ENCODE assay signal across 2 cellular contexts in the genomic region with DNA sequence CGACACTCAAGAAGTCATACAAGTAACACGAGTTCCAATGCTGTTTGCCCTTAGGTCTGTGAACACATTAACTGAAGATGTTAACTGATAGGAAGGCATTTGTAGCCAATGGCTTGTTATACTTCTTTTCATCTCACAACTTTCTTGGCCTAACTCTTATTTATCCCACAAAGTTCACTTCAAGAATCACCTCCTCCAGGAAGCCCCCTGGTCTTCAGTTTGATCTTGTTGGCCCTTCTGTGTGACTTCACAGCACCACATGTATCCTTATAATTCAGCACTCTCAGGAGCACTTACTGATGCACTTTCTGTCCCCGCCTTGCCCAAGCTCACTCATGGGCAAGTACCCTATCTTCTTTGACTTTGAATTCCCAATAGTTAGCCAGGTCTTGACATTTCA.
A peak's percentile ranks its signal among the peaks of the same experiment; 100 is the strongest.
TF ChIP-seq lines count a peak whose summit lies in the region.

No MANE protein-coding gene starts in this region.

TF ChIP-seq in K562, 482 proteins besides CTCF, POLR2A, EP300 and RAD21:
- TF ChIP-seq ZNF140 (CRISPR knock-in tag; IDR thresholded peaks at IDR 0.05): no peak
- TF ChIP-seq, protein P1, sequence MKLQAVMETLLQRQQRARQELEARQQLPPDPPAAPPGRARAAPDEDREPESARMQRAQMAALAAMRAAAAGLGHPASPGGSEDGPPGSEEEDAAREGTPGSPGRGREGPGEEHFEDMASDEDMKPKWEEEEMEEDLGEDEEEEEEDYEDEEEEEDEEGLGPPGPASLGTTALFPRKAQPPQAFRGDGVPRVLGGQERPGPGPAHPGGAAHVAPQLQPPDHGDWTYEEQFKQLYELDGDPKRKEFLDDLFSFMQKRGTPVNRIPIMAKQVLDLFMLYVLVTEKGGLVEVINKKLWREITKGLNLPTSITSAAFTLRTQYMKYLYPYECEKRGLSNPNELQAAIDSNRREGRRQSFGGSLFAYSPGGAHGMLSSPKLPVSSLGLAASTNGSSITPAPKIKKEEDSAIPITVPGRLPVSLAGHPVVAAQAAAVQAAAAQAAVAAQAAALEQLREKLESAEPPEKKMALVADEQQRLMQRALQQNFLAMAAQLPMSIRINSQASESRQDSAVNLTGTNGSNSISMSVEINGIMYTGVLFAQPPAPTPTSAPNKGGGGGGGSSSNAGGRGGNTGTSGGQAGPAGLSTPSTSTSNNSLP (IDR thresholded peaks at IDR 0.05; ENCODE audit: borderline replicate concordance, low read depth, low read length): no peak
- TF ChIP-seq NCOA1 (IDR thresholded peaks at IDR 0.05; ENCODE audit: low read depth): no peak
- peak; percentile 58 for TF ChIP-seq ZFP36 (IDR thresholded peaks at IDR 0.05; ENCODE audit: low read depth, low read length, partially characterized antibody)
- no peak for TF ChIP-seq ZBTB7A (IDR thresholded peaks at IDR 0.05; ENCODE audit: borderline replicate concordance, control insufficient read depth, low read depth, low read length)

TF ChIP-seq in neural cell, 6 proteins besides CTCF, POLR2A, EP300 and RAD21:
- TF ChIP-seq REST (IDR thresholded peaks at IDR 0.05; ENCODE audit: borderline replicate concordance) (no peak), TAF1 (IDR thresholded peaks at IDR 0.05; ENCODE audit: low read depth) (no peak), SMC3 (conservative IDR thresholded peaks at IDR 0.05; ENCODE audit: poor library complexity) (no peak), POLR2AphosphoS5 (IDR thresholded peaks at IDR 0.05) (no peak), MXI1 (conservative IDR thresholded peaks at IDR 0.05; ENCODE audit: poor library complexity, severe bottlenecking) (no peak)
TF ChIP-seq in neural cell: peak in this region for 0.
